In the genomic region with DNA sequence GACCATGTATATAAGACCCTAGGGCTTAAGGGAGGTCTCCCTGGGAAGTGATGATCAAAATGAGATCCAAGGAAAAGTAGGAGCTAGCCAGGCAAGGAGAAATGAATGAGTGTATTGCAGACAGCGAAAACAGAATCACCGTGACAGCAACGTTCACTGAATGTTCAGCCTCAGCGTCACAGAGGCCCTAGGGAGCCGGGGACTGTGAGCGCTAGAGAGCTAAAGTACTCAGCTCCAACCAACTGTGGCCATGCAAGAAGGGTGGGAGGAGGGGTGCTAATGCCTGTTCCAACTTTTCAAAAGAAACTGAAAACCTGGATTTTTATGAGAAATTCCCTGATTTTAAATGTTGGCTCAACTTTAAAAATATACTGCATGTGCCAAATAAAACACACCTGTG, we compare ENCODE assay signal across 19 cellular contexts.
"Had no signal": no experiment of that assay in that cellular context is flagged by ENCODE, and none has a peak within 500 bp of the region (broad histone marks: within the 10 kb centered on the region; RNA-seq: fewer than 3 reads in every experiment).

No MANE protein-coding gene starts in this region.

- H3K9me3 Mint-ChIP-seq: activated naive CD4-positive, alpha-beta T cell treated with anti-CD3 and anti-CD28 coated beads, Interleukin-2, amount 10 ng/mL, durations not matched to agents 7 days and 5 days; activated T-cell treated with anti-CD3 and anti-CD28 coated beads, Interleukin-2, amount 50 U/mL, for 24 hours; naive thymus-derived CD4-positive, alpha-beta T cell had no signal

- H3K27ac ChIP-seq: brain microvascular endothelial cell, coronary artery, left lung, spleen, tibial nerve, uterus had no signal

- H3K4me3 Mint-ChIP-seq: activated CD8-positive, alpha-beta T cell treated with anti-CD3 and anti-CD28 coated beads, Interleukin-2, amount 10 ng/mL, durations not matched to agents 7 days and 5 days; activated naive CD4-positive, alpha-beta T cell treated with anti-CD3 and anti-CD28 coated beads, Interleukin-2, amount 10 ng/mL, durations not matched to agents 7 days and 5 days; activated T-cell treated with anti-CD3 and anti-CD28 coated beads, Interleukin-2, amount 50 U/mL, for 24 hours; naive thymus-derived CD4-positive, alpha-beta T cell had no signal

- H3K27me3 ChIP-seq: brain microvascular endothelial cell, spleen, tibial nerve, uterus had no signal

- H3K27me3 Mint-ChIP-seq: activated T-cell treated with anti-CD3 and anti-CD28 coated beads, Interleukin-2, amount 50 U/mL, for 24 hours; naive thymus-derived CD4-positive, alpha-beta T cell had no signal

- H3K9me3 ChIP-seq: left lung, mucosa of descending colon, spleen, tibial nerve, uterus had no signal

- H3K27ac Mint-ChIP-seq: activated CD8-positive, alpha-beta T cell treated with anti-CD3 and anti-CD28 coated beads, Interleukin-2, amount 10 ng/mL, durations not matched to agents 7 days and 5 days; activated naive CD4-positive, alpha-beta T cell treated with anti-CD3 and anti-CD28 coated beads, Interleukin-2, amount 10 ng/mL, durations not matched to agents 7 days and 5 days; activated T-cell treated with anti-CD3 and anti-CD28 coated beads, Interleukin-2, amount 50 U/mL, for 24 hours had no signal

- H3K36me3 ChIP-seq: brain microvascular endothelial cell, left lung, spleen, tibial nerve, uterus had no signal

- DNase-seq: activated CD4-positive, alpha-beta T cell treated with anti-CD3 and anti-CD28 coated beads for 48 hours; activated naive CD4-positive, alpha-beta T cell treated with anti-CD3 and anti-CD28 coated beads, Interleukin-2, amount 10 ng/mL, durations not matched to agents 7 days and 5 days; activated T-cell treated with anti-CD3 and anti-CD28 coated beads, Interleukin-2, amount 50 U/mL, for 24 hours; aorta; brain microvascular endothelial cell; central memory CD4-positive, alpha-beta T cell; left lung; mammary epithelial cell; mucosa of descending colon; naive thymus-derived CD4-positive, alpha-beta T cell; nucleus accumbens; spleen; stimulated activated CD4-positive, alpha-beta T cell treated with anti-CD3 and anti-CD28 coated beads, Interleukin-4, amount 100 ng/mL, for 4 hours; stimulated activated naive CD8-positive, alpha-beta T cell treated with anti-CD3 and anti-CD28 coated beads, Interleukin-15, Interleukin-2, amounts not matched to agents 100 U/mL and 50 U/mL, for 24 hours; substantia nigra; uterus had no signal

- H3K4me3 ChIP-seq: coronary artery, left lung, mucosa of descending colon, spleen, tibial nerve, uterus had no signal

- ATAC-seq: activated CD8-positive, alpha-beta T cell treated with anti-CD3 and anti-CD28 coated beads, Interleukin-2, amount 10 ng/mL, durations not matched to agents 7 days and 5 days; left lung; mucosa of descending colon; naive thymus-derived CD4-positive, alpha-beta T cell; stimulated activated naive CD8-positive, alpha-beta T cell treated with anti-CD3 and anti-CD28 coated beads, Interleukin-15, Interleukin-2, amounts not matched to agents 100 U/mL and 50 U/mL, for 24 hours had no signal

- H3K4me1 ChIP-seq: uterus had no signal
